ENCODE assay signal across 12 cellular contexts in the genomic region with DNA sequence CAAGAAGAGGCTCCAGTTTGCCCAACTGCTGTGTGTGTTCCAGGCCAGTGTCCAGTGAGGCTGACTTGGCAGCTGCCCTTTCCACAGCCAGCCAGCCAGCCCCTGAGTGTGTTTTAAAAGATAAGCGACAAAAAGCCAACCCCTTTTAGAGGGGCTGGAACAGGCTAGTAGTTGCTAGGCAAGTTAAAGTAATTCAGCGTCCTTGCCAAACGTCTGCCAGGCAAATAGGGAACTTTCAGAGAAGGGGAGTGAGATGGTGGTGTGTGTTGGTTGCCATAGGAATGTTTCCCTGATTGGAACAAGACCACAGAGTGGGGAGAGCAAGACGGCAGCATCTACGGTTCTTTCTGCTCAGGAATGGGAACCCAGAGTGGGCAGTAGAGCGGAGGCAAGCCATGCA.
A peak's percentile ranks its signal among the peaks of the same experiment; 100 is the strongest.
DNase-seq lines count a peak whose midpoint lies in the region; ATAC-seq and FAIRE-seq lines count a peak whose summit lies in the region.
"Had no signal": no experiment of that assay in that cellular context is flagged by ENCODE, and none has a peak within 500 bp of the region (broad histone marks: within the 10 kb centered on the region; RNA-seq: fewer than 3 reads in every experiment).

No MANE protein-coding gene starts in this region.

- FAIRE-seq in RCC 7860 (lab: Jason Lieb, UNC), result no peak

- ATAC-seq in Right ventricle myocardium inferior (peak; percentile 85), HG03342 (IDR thresholded peaks at IDR 0.05; ENCODE audit: unreplicated experiment) (no peak), GM19328 (IDR thresholded peaks at IDR 0.05; ENCODE audit: unreplicated experiment) (no peak), HG03521 (IDR thresholded peaks at IDR 0.05; ENCODE audit: unreplicated experiment) (no peak)

- DNase-seq in Right ventricle myocardium inferior (ENCODE audit: missing footprints), result peak; percentile 68
- DNase-seq in cardiac septum (ENCODE audit: low spot score), result no peak
- DNase-seq in cerebellar cortex (ENCODE audit: low spot score), result peak; percentile 26
- DNase-seq in left kidney (ENCODE audit: low read depth, low spot score), result peak; percentile 19
- DNase-seq in RCC 7860 (ENCODE audit: low spot score), result no peak
- DNase-seq: ACHN; activated CD4-positive, alpha-beta T cell treated with anti-CD3 and anti-CD28 coated beads, Interleukin-2, amount 50 U/mL, for 4 hours; activated naive CD4-positive, alpha-beta T cell treated with anti-CD3 and anti-CD28 coated beads, Interleukin-2, amount 10 ng/mL, durations not matched to agents 7 days and 5 days; EL had no signal

- intact Hi-C loops in Right ventricle myocardium inferior (cut with DNase I), result no loop called here
- intact Hi-C loops in cardiac septum (cut with DNase I), result no loop called here

Comparison
In these comparisons a context has a peak if more than half of its experiments do, and no peak if none do; other contexts are left out.
1. DNase-seq: peak in Right ventricle myocardium inferior (single experiment), cerebellar cortex (single experiment) and left kidney (single experiment); none in cardiac septum (single experiment) and RCC 7860 (single experiment).